In the genomic region with DNA sequence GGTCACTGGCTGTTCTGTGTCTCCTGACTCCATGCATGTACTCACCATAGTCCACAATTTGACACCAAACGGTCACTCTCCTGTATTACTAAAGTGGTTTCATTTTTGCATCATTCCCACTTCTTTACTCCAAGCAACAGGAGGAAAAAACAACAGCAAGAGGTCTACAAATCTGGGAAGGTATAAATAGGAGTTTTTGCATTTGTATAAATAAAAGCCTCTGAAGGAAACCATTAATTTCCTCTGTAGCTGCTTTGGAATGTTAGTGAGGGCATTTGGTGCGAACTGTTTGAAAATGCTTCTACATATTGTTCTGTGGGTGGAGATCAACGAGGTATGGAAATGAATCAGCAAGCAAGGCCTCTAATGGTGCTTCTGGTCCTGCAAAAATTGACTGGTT, we compare ENCODE assay signal across 11 cellular contexts.
A peak's percentile ranks its signal among the peaks of the same experiment; 100 is the strongest.
DNase-seq lines count a peak whose midpoint lies in the region; ATAC-seq and TF ChIP-seq lines count a peak whose summit lies in the region.
"Had no signal": no experiment of that assay in that cellular context is flagged by ENCODE, and none has a peak within 500 bp of the region (broad histone marks: within the 10 kb centered on the region; RNA-seq: fewer than 3 reads in every experiment).

No MANE protein-coding gene starts in this region.

- H4K20me1 ChIP-seq in GM23338 (replicated peaks; ENCODE audit: insufficient read depth) = no peaks in the 10 kb centered on the region

- H3K27me3 Mint-ChIP-seq in GM23338 (ENCODE audit: insufficient read depth, low read depth, poor library complexity) = peaks cover 6% of the 10 kb centered on the region

- no peaks in the 10 kb centered on the region for H3F3A ChIP-seq in GM23338 (replicated peaks; ENCODE audit: low read depth)

- no peak overlapping the region for H3K4me3 ChIP-seq in GM23338
- H3K4me3 ChIP-seq in RWPE2 (ENCODE audit: severe bottlenecking) = no peak overlapping the region
- no peak overlapping the region for H3K4me3 ChIP-seq in fibroblast of mammary gland (ENCODE audit: control insufficient read depth, low read depth, low read length)
- H3K4me3 ChIP-seq: sigmoid colon had no signal

- peaks cover 27% of the 10 kb centered on the region for H3K4me1 ChIP-seq in GM23338 (ENCODE audit: insufficient read depth)
- peaks cover 79% of the 10 kb centered on the region for H3K4me1 ChIP-seq in RWPE2 (ENCODE audit: insufficient read depth, poor library complexity, severe bottlenecking)
- H3K4me1 ChIP-seq: testis had no signal

- peak overlapping the region; percentile 57 for H2AFZ ChIP-seq in GM23338

- H3K36me3 Mint-ChIP-seq in GM23338 (ENCODE audit: low read depth) = no peaks in the 10 kb centered on the region

- TF ChIP-seq CTCF in GM23338 (conservative IDR thresholded peaks at IDR 0.05; ENCODE audit: low read depth in 2 of 2) (no peak), RWPE2 (IDR thresholded peaks at IDR 0.05; ENCODE audit: poor library complexity, severe bottlenecking) (no peak), fibroblast of mammary gland (conservative IDR thresholded peaks at IDR 0.05; ENCODE audit: control insufficient read depth, insufficient read depth, low read depth, low read length) (no peak)

- peak overlapping the region; percentile 55; the same call in 1 of the 2 replicates for H3K4me2 ChIP-seq in GM23338

- no peak for DNase-seq in GM23338 (ENCODE audit: low spot score)
- DNase-seq in RWPE2 (ENCODE audit: low spot score) = no peak
- peak; percentile 60 for DNase-seq in fibroblast of mammary gland (ENCODE audit: low read depth)
- DNase-seq in pulmonary artery endothelial cell (ENCODE audit: low read depth, low spot score) = peak; percentile 74
- no peak for DNase-seq in stimulated activated CD4-positive, alpha-beta T cell treated with anti-CD3 and anti-CD28 coated beads, Interleukin-12 subunit alpha, Interleukin-12 subunit beta, amount 100 ng/mL, for 4 hours
- no peak for DNase-seq in HK-2 (ENCODE audit: unreplicated experiment)
- no peak for DNase-seq in activated naive CD4-positive, alpha-beta T cell treated with anti-CD3 and anti-CD28 coated beads, Interleukin-2, amount 50 U/mL, for 16 hours
- DNase-seq: amniotic stem cell, COR-L47, sigmoid colon, testis had no signal

- no peak for ATAC-seq in GM23338
- ATAC-seq in RWPE2 (ENCODE audit: low read depth) = no peak

- no peaks in the 10 kb centered on the region for H3K9me3 Mint-ChIP-seq in GM23338

- no peak overlapping the region for H3K27ac Mint-ChIP-seq in GM23338

- peaks cover 41% of the 10 kb centered on the region for H3K4me1 Mint-ChIP-seq in GM23338

- no peak overlapping the region; the same call in 2 of the 3 replicates for H3K4me3 Mint-ChIP-seq in GM23338

- no peaks in the 10 kb centered on the region for H3K9me3 ChIP-seq in RWPE2 (ENCODE audit: severe bottlenecking)
- H3K9me3 ChIP-seq: sigmoid colon, testis had no signal

- H3K36me3 ChIP-seq in GM23338 (ENCODE audit: insufficient read depth) (no peaks in the 10 kb centered on the region), RWPE2 (ENCODE audit: low read depth) (no peaks in the 10 kb centered on the region)
- H3K36me3 ChIP-seq: sigmoid colon had no signal

- no peaks in the 10 kb centered on the region for H3K79me2 ChIP-seq in GM23338 (replicated peaks; ENCODE audit: insufficient read depth)

- H3K27me3 ChIP-seq in GM23338 (ENCODE audit: insufficient read depth) = no peaks in the 10 kb centered on the region
- no peaks in the 10 kb centered on the region for H3K27me3 ChIP-seq in RWPE2 (ENCODE audit: insufficient read depth, poor library complexity, severe bottlenecking)
- H3K27me3 ChIP-seq: sigmoid colon, testis had no signal

- peaks cover 19% of the 10 kb centered on the region for H3K9me2 ChIP-seq in GM23338 (ENCODE audit: insufficient read depth)

- H3K27ac ChIP-seq in GM23338 (ENCODE audit: low read depth) (no peak overlapping the region), RWPE2 (ENCODE audit: poor library complexity, severe bottlenecking) (peak overlapping the region; percentile 100)

TF ChIP-seq in GM23338, 12 proteins besides CTCF, POLR2A, EP300 and RAD21:
- TF ChIP-seq NANOG (IDR thresholded peaks at IDR 0.05; ENCODE audit: borderline replicate concordance) = no peak
- TF ChIP-seq, protein P1, sequence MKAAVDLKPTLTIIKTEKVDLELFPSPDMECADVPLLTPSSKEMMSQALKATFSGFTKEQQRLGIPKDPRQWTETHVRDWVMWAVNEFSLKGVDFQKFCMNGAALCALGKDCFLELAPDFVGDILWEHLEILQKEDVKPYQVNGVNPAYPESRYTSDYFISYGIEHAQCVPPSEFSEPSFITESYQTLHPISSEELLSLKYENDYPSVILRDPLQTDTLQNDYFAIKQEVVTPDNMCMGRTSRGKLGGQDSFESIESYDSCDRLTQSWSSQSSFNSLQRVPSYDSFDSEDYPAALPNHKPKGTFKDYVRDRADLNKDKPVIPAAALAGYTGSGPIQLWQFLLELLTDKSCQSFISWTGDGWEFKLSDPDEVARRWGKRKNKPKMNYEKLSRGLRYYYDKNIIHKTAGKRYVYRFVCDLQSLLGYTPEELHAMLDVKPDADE (IDR thresholded peaks at IDR 0.05) = no peak
- no peak for TF ChIP-seq EZH2 (IDR thresholded peaks at IDR 0.05; ENCODE audit: low read depth, unreplicated experiment)
- TF ChIP-seq, protein P2, sequence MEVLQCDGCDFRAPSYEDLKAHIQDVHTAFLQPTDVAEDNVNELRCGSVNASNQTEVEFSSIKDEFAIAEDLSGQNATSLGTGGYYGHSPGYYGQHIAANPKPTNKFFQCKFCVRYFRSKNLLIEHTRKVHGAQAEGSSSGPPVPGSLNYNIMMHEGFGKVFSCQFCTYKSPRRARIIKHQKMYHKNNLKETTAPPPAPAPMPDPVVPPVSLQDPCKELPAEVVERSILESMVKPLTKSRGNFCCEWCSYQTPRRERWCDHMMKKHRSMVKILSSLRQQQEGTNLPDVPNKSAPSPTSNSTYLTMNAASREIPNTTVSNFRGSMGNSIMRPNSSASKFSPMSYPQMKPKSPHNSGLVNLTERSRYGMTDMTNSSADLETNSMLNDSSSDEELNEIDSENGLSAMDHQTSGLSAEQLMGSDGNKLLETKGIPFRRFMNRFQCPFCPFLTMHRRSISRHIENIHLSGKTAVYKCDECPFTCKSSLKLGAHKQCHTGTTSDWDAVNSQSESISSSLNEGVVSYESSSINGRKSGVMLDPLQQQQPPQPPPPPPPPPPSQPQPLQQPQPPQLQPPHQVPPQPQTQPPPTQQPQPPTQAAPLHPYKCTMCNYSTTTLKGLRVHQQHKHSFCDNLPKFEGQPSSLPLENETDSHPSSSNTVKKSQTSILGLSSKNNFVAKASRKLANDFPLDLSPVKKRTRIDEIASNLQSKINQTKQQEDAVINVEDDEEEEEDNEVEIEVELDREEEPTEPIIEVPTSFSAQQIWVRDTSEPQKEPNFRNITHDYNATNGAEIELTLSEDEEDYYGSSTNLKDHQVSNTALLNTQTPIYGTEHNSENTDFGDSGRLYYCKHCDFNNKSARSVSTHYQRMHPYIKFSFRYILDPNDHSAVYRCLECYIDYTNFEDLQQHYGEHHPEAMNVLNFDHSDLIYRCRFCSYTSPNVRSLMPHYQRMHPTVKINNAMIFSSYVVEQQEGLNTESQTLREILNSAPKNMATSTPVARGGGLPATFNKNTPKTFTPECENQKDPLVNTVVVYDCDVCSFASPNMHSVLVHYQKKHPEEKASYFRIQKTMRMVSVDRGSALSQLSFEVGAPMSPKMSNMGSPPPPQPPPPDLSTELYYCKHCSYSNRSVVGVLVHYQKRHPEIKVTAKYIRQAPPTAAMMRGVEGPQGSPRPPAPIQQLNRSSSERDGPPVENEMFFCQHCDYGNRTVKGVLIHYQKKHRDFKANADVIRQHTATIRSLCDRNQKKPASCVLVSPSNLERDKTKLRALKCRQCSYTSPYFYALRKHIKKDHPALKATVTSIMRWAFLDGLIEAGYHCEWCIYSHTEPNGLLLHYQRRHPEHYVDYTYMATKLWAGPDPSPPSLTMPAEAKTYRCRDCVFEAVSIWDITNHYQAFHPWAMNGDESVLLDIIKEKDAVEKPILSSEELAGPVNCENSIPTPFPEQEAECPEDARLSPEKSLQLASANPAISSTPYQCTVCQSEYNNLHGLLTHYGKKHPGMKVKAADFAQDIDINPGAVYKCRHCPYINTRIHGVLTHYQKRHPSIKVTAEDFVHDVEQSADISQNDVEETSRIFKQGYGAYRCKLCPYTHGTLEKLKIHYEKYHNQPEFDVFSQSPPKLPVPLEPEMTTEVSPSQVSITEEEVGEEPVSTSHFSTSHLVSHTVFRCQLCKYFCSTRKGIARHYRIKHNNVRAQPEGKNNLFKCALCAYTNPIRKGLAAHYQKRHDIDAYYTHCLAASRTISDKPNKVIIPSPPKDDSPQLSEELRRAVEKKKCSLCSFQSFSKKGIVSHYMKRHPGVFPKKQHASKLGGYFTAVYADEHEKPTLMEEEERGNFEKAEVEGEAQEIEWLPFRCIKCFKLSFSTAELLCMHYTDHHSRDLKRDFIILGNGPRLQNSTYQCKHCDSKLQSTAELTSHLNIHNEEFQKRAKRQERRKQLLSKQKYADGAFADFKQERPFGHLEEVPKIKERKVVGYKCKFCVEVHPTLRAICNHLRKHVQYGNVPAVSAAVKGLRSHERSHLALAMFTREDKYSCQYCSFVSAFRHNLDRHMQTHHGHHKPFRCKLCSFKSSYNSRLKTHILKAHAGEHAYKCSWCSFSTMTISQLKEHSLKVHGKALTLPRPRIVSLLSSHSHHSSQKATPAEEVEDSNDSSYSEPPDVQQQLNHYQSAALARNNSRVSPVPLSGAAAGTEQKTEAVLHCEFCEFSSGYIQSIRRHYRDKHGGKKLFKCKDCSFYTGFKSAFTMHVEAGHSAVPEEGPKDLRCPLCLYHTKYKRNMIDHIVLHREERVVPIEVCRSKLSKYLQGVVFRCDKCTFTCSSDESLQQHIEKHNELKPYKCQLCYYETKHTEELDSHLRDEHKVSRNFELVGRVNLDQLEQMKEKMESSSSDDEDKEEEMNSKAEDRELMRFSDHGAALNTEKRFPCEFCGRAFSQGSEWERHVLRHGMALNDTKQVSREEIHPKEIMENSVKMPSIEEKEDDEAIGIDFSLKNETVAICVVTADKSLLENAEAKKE (CRISPR knock-in tag; IDR thresholded peaks at IDR 0.05) = no peak
- no peak for TF ChIP-seq ZNF331 (CRISPR knock-in tag; IDR thresholded peaks at IDR 0.05; ENCODE audit: low read depth)
- no peak for TF ChIP-seq ZNF114 (CRISPR knock-in tag; IDR thresholded peaks at IDR 0.05)

Comparison
In these comparisons a context has a peak if more than half of its experiments do, and no peak if none do; other contexts are left out.
1. DNase-seq: peak in fibroblast of mammary gland (single experiment) and pulmonary artery endothelial cell (single experiment); none in GM23338 (single experiment), RWPE2 (single experiment), stimulated activated CD4-positive, alpha-beta T cell treated with anti-CD3 and anti-CD28 coated beads, Interleukin-12 subunit alpha, Interleukin-12 subunit beta, amount 100 ng/mL, for 4 hours (single experiment), HK-2 (single experiment) and activated naive CD4-positive, alpha-beta T cell treated with anti-CD3 and anti-CD28 coated beads, Interleukin-2, amount 50 U/mL, for 16 hours (single experiment).